In the genomic region with DNA sequence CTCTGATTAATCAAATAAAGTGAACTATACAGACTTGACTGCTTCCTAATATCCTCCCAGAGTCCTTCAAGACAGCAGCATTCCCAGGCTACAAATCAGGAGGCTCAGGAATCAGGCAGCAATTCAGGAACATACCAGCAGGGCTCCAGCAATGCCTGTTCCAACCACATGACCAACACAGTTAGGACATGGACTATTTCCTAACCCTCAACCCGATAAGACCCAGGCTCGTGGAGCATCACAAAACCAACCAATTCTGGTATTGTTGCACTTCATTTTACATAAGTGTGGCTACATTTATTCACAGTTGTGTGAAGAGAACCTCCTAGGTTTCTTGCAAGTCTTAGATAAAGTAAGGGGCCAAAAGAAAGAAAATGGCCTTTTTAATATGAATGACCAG, we compare ENCODE assay signal across 17 cellular contexts.
DNase-seq lines count a peak whose midpoint lies in the region; ATAC-seq and TF ChIP-seq lines count a peak whose summit lies in the region.
"Had no signal": no experiment of that assay in that cellular context is flagged by ENCODE, and none has a peak within 500 bp of the region (broad histone marks: within the 10 kb centered on the region; RNA-seq: fewer than 3 reads in every experiment).

No MANE protein-coding gene starts in this region.

- H4K20me1 ChIP-seq in GM23248 (ENCODE audit: insufficient read depth) (no peaks in the 10 kb centered on the region), hepatocyte (ENCODE audit: insufficient read depth, poor library complexity, severe bottlenecking) (no peaks in the 10 kb centered on the region)

- H3K9ac ChIP-seq in GM23248: no peak overlapping the region

- H3K4me1 ChIP-seq in GM23248 (ENCODE audit: insufficient read depth) (no peaks in the 10 kb centered on the region), hepatocyte (ENCODE audit: insufficient read depth) (no peaks in the 10 kb centered on the region)
- H3K4me1 ChIP-seq: prostate gland had no signal

- H3K9me3 Mint-ChIP-seq in glutamatergic neuron (ENCODE audit: unreplicated experiment): no peaks in the 10 kb centered on the region
- H3K9me3 Mint-ChIP-seq: activated B cell treated with CpG ODN at 0.5 μM for 24 hours; stimulated activated memory B cell treated with anti-CD40 and anti-IgM and Interleukin-4, amounts not matched to agents 10 μg/mL and 1 μg/mL and 100 μg/mL, for 72 hours had no signal

- TF ChIP-seq CTCF in 22Rv1 (IDR thresholded peaks at IDR 0.05) (peak; percentile 25; the same call in 1 of the 2 replicates), WERI-Rb-1 (IDR thresholded peaks at IDR 0.05; ENCODE audit: low read depth, low read length) (peak; percentile 44), glutamatergic neuron (IDR thresholded peaks at IDR 0.05; ENCODE audit: partially characterized antibody, unreplicated experiment) (peak; percentile 61), hepatocyte (IDR thresholded peaks at IDR 0.05; ENCODE audit: poor library complexity) (no peak)

- peak; percentile 5 for DNase-seq in GM23248
- DNase-seq in WERI-Rb-1: no peak
- peak; percentile 16 for DNase-seq in glutamatergic neuron
- DNase-seq in T-helper 2 cell: no peak
- no peak for DNase-seq in hypothalamus (lab: John Stamatoyannopoulos, UW)
- no peak for DNase-seq in hepatocyte (ENCODE audit: low spot score)
- DNase-seq: activated B cell treated with CpG ODN at 0.5 μM for 24 hours; amygdala; effector memory CD4-positive, alpha-beta T cell; NCI-H187; stimulated activated CD4-positive, alpha-beta T cell treated with anti-CD3 and anti-CD28 coated beads, Interleukin-4, amount 100 ng/mL, for 1 hour had no signal

- H3K27ac ChIP-seq in 22Rv1 (no peak overlapping the region), GM23248 (no peak overlapping the region), WERI-Rb-1 (no peak overlapping the region), hepatocyte (no peak overlapping the region)
- H3K27ac ChIP-seq: prostate gland, SK-N-MC had no signal

- H3F3A ChIP-seq in GM23248 (ENCODE audit: insufficient read depth): no peaks in the 10 kb centered on the region

- no peaks in the 10 kb centered on the region for H3K27me3 ChIP-seq in GM23248 (replicated peaks; ENCODE audit: insufficient read depth)
- no peaks in the 10 kb centered on the region for H3K27me3 ChIP-seq in WERI-Rb-1 (ENCODE audit: insufficient read depth, low read depth, severe bottlenecking)
- H3K27me3 ChIP-seq in hepatocyte: no peaks in the 10 kb centered on the region

- in situ Hi-C loops in GM23248 (cut with MboI): no loop called here

- H3K4me3 ChIP-seq in GM23248 (no peak overlapping the region), WERI-Rb-1 (ENCODE audit: low read depth, low read length) (no peak overlapping the region), hepatocyte (no peak overlapping the region)
- H3K4me3 ChIP-seq: prostate gland, SK-N-MC had no signal

- H3K9me2 ChIP-seq in GM23248 (ENCODE audit: insufficient read depth): no peaks in the 10 kb centered on the region
- no peaks in the 10 kb centered on the region for H3K9me2 ChIP-seq in hepatocyte (replicated peaks; ENCODE audit: insufficient read depth)

- H3K27ac Mint-ChIP-seq in glutamatergic neuron (ENCODE audit: unreplicated experiment): no peak overlapping the region
- H3K27ac Mint-ChIP-seq: activated B cell treated with CpG ODN at 0.5 μM for 24 hours; IgD-negative memory B cell; stimulated activated memory B cell treated with anti-CD40 and anti-IgM and Interleukin-4, amounts not matched to agents 10 μg/mL and 1 μg/mL and 100 μg/mL, for 72 hours had no signal

- no peak for ATAC-seq in HG03378 (IDR thresholded peaks at IDR 0.05; ENCODE audit: unreplicated experiment)
- ATAC-seq: stimulated activated memory B cell treated with anti-CD40 and anti-IgM and Interleukin-4, amounts not matched to agents 10 μg/mL and 1 μg/mL and 100 μg/mL, for 72 hours had no signal

- WGBS in GM23248 (ENCODE audit: low coverage in 1 of 2, low lambda C conversion rate in 2 of 2, missing lambda C conversion rate in 2 of 2), 2 experiments: 27% methylated on average over 2 of the region's 2 CpGs
- WGBS in hepatocyte (ENCODE audit: low lambda C conversion rate, missing lambda C conversion rate): 91% methylated on average over 2 of the region's 2 CpGs

- no peak overlapping the region for H3K4me3 Mint-ChIP-seq in glutamatergic neuron (ENCODE audit: unreplicated experiment)
- H3K4me3 Mint-ChIP-seq: activated B cell treated with CpG ODN at 0.5 μM for 24 hours; stimulated activated memory B cell treated with anti-CD40 and anti-IgM and Interleukin-4, amounts not matched to agents 10 μg/mL and 1 μg/mL and 100 μg/mL, for 72 hours had no signal

- no peaks in the 10 kb centered on the region for H3K4me1 Mint-ChIP-seq in glutamatergic neuron (ENCODE audit: low read depth, unreplicated experiment)
- H3K4me1 Mint-ChIP-seq: activated B cell treated with CpG ODN at 0.5 μM for 24 hours; IgD-negative memory B cell; stimulated activated memory B cell treated with anti-CD40 and anti-IgM and Interleukin-4, amounts not matched to agents 10 μg/mL and 1 μg/mL and 100 μg/mL, for 72 hours had no signal

- H3K36me3 Mint-ChIP-seq in glutamatergic neuron (ENCODE audit: unreplicated experiment): no peaks in the 10 kb centered on the region
- H3K36me3 Mint-ChIP-seq: stimulated activated memory B cell treated with anti-CD40 and anti-IgM and Interleukin-4, amounts not matched to agents 10 μg/mL and 1 μg/mL and 100 μg/mL, for 72 hours had no signal

- no peak overlapping the region for H2AFZ ChIP-seq in GM23248
- no peak overlapping the region for H2AFZ ChIP-seq in hepatocyte

- no peaks in the 10 kb centered on the region for H3K79me2 ChIP-seq in GM23248 (ENCODE audit: insufficient read depth)
- no peaks in the 10 kb centered on the region for H3K79me2 ChIP-seq in hepatocyte

- H3K9me3 ChIP-seq in GM23248 (ENCODE audit: low read depth) (no peaks in the 10 kb centered on the region), WERI-Rb-1 (ENCODE audit: severe bottlenecking) (no peaks in the 10 kb centered on the region), hepatocyte (ENCODE audit: low read depth) (no peaks in the 10 kb centered on the region)
- H3K9me3 ChIP-seq: prostate gland had no signal

- no peaks in the 10 kb centered on the region for H3K27me3 Mint-ChIP-seq in glutamatergic neuron (ENCODE audit: unreplicated experiment)
- H3K27me3 Mint-ChIP-seq: activated B cell treated with CpG ODN at 0.5 μM for 24 hours; IgD-negative memory B cell; stimulated activated memory B cell treated with anti-CD40 and anti-IgM and Interleukin-4, amounts not matched to agents 10 μg/mL and 1 μg/mL and 100 μg/mL, for 72 hours had no signal

- H3K36me3 ChIP-seq in GM23248 (ENCODE audit: low read depth): no peaks in the 10 kb centered on the region
- H3K36me3 ChIP-seq in WERI-Rb-1: no peaks in the 10 kb centered on the region
- H3K36me3 ChIP-seq in hepatocyte (replicated peaks; ENCODE audit: insufficient read depth, low read depth): no peaks in the 10 kb centered on the region
- H3K36me3 ChIP-seq: prostate gland had no signal

- H3K4me2 ChIP-seq in GM23248 (ENCODE audit: unreplicated experiment) (no peak overlapping the region), hepatocyte (no peak overlapping the region)

Comparison
In these comparisons a context has a peak if more than half of its experiments do, and no peak if none do; other contexts are left out.
1. DNase-seq: peak in GM23248 (single experiment) and glutamatergic neuron (single experiment); none in WERI-Rb-1 (single experiment), T-helper 2 cell (0 of 5), hypothalamus (0 of 51) and hepatocyte (single experiment).